40 cellular contexts compared by ENCODE assay signal in the genomic region with DNA sequence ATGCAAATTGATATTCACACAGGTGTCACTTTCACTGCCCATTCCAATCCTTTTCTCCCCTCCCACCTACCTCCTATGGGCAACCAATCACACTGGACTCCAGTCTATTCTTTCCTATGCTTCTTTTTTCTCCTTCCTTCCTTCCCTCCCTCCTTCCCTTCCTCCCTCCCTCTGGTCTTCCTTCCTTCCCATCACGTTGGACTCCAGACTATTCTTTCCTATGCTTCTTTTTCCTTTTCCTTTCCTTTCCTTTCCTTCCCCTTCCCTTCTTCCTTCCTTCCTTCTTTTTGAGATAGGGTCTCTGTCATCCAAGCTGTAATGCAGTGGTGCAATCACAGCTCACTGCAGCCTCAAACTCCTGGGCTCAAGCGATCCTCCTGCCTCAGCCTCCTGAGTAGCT.
"Had no signal": no experiment of that assay in that cellular context is flagged by ENCODE, and none has a peak within 500 bp of the region (broad histone marks: within the 10 kb centered on the region; RNA-seq: fewer than 3 reads in every experiment).

No MANE protein-coding gene starts in this region.

- FAIRE-seq: astrocyte, bronchial epithelial cell had no signal

- H3K4me3 ChIP-seq: adrenal gland, ascending aorta, body of pancreas, breast epithelium, cardiac muscle cell had no signal

- H3K27ac ChIP-seq: adrenal gland, ascending aorta, body of pancreas, brain microvascular endothelial cell, breast epithelium, cardiac muscle cell had no signal

- H3K4me1 Mint-ChIP-seq: activated naive CD4-positive, alpha-beta T cell treated with anti-CD3 and anti-CD28 coated beads, Interleukin-2, amount 10 ng/mL, durations not matched to agents 7 days and 5 days; activated naive CD4-positive, alpha-beta T cell treated with anti-CD3 and anti-CD28 coated beads, Interleukin-2, amount 50 U/mL, for 24 hours; activated naive CD8-positive, alpha-beta T cell treated with anti-CD3 and anti-CD28 coated beads for 36 hours; activated naive CD8-positive, alpha-beta T cell treated with anti-CD3 and anti-CD28 coated beads, Interleukin-2, amount 10 ng/mL, durations not matched to agents 7 days and 5 days; activated naive CD8-positive, alpha-beta T cell treated with anti-CD3 and anti-CD28 coated beads, Interleukin-2, amount 50 U/mL, for 24 hours; brain had no signal

- H3K4me1 ChIP-seq: adrenal gland, ascending aorta, body of pancreas, breast epithelium had no signal

- H3K27me3 ChIP-seq: adrenal gland, ascending aorta, body of pancreas, brain microvascular endothelial cell, breast epithelium, cardiac muscle cell had no signal

- DNase-seq: activated effector memory CD4-positive, alpha-beta T cell treated with anti-CD3 and anti-CD28 coated beads, Interleukin-2, amount 50 U/mL, for 16 hours; activated effector memory CD4-positive, alpha-beta T cell treated with Interleukin-2 at 50 U/mL for 16 hours; activated gamma-delta T cell; activated gamma-delta T cell treated with Interleukin-2 at 50 U/mL for 16 hours; activated naive CD4-positive, alpha-beta T cell; activated naive CD4-positive, alpha-beta T cell treated with anti-CD3 and anti-CD28 coated beads for 36 hours; activated naive CD4-positive, alpha-beta T cell treated with anti-CD3 and anti-CD28 coated beads, Interleukin-2, amount 10 ng/mL, durations not matched to agents 7 days and 5 days; activated naive CD4-positive, alpha-beta T cell treated with anti-CD3 and anti-CD28 coated beads, Interleukin-2, amount 50 U/mL, for 16 hours; activated naive CD4-positive, alpha-beta T cell treated with Interleukin-2 at 50 U/mL for 16 hours; activated naive CD8-positive, alpha-beta T cell treated with anti-CD3 and anti-CD28 coated beads for 36 hours; activated naive CD8-positive, alpha-beta T cell treated with anti-CD3 and anti-CD28 coated beads, Interleukin-2, amount 10 ng/mL, durations not matched to agents 7 days and 5 days; activated naive CD8-positive, alpha-beta T cell treated with anti-CD3 and anti-CD28 coated beads, Interleukin-2, amount 50 U/mL, for 24 hours; activated T-cell treated with anti-CD3 and anti-CD28 coated beads, Interleukin-2, amount 50 U/mL, for 1 hour; activated T-cell treated with anti-CD3 and anti-CD28 coated beads, Interleukin-2, amount 50 U/mL, for 24 hours; activated T-cell treated with anti-CD3 and anti-CD28 coated beads, Interleukin-2, amount 50 U/mL, for 4 hours; activated T-cell treated with anti-CD3 and anti-CD28 coated beads, Interleukin-2, amount 50 U/mL, for 48 hours; activated T-cell treated with anti-CD3 and anti-CD28 coated beads, Interleukin-2, amount 50 U/mL, for 72 hours; adrenal gland; amniotic stem cell; amygdala; anterior cingulate cortex; aorta; body of pancreas; brain microvascular endothelial cell; caudate nucleus; central memory CD4-positive, alpha-beta T cell; cerebellar nuclear complex had no signal

- H3K36me3 Mint-ChIP-seq: activated naive CD4-positive, alpha-beta T cell treated with anti-CD3 and anti-CD28 coated beads, Interleukin-2, amount 10 ng/mL, durations not matched to agents 7 days and 5 days had no signal

- H3K27ac Mint-ChIP-seq: activated naive CD4-positive, alpha-beta T cell treated with anti-CD3 and anti-CD28 coated beads for 36 hours; activated naive CD4-positive, alpha-beta T cell treated with anti-CD3 and anti-CD28 coated beads, Interleukin-2, amount 10 ng/mL, durations not matched to agents 7 days and 5 days; activated naive CD4-positive, alpha-beta T cell treated with anti-CD3 and anti-CD28 coated beads, Interleukin-2, amount 50 U/mL, for 72 hours; activated naive CD8-positive, alpha-beta T cell; activated naive CD8-positive, alpha-beta T cell treated with anti-CD3 and anti-CD28 coated beads for 36 hours; activated naive CD8-positive, alpha-beta T cell treated with anti-CD3 and anti-CD28 coated beads, Interleukin-2, amount 10 ng/mL, durations not matched to agents 7 days and 5 days; activated naive CD8-positive, alpha-beta T cell treated with anti-CD3 and anti-CD28 coated beads, Interleukin-2, amount 50 U/mL, for 24 hours; activated T-cell treated with anti-CD3 and anti-CD28 coated beads, Interleukin-2, amount 50 U/mL, for 24 hours; activated T-cell treated with anti-CD3 and anti-CD28 coated beads, Interleukin-2, amount 50 U/mL, for 72 hours; activated T-helper 1 cell treated with anti-CD3 and anti-CD28 coated beads, Interleukin-12 subunit alpha, Interleukin-12 subunit beta, Interleukin-2, Interleukin-4 antibody, amounts not matched to agents 30 ng/mL and 10 ng/mL and 1 ng/mL, durations not matched to agents 14 hours and 24 hours and 36 hours; activated T-helper 17 cell treated with anti-CD3 and anti-CD28 coated beads, Interleukin-2, amount 50 U/mL, for 72 hours; activated T-helper 2 cell treated with anti-CD3 and anti-CD28 coated beads, Interferon-gamma antibody, Interleukin-2, Interleukin-4, amounts not matched to agents 10 μg/mL and 5 μg/mL and 100 μg/mL, durations not matched to agents 14 hours and 24 hours and 36 hours had no signal

- H3K4me3 Mint-ChIP-seq: activated naive CD4-positive, alpha-beta T cell treated with anti-CD3 and anti-CD28 coated beads for 36 hours; activated naive CD4-positive, alpha-beta T cell treated with anti-CD3 and anti-CD28 coated beads, Interleukin-2, amount 10 ng/mL, durations not matched to agents 7 days and 5 days; activated naive CD4-positive, alpha-beta T cell treated with anti-CD3 and anti-CD28 coated beads, Interleukin-2, amount 50 U/mL, for 24 hours; activated naive CD8-positive, alpha-beta T cell; activated naive CD8-positive, alpha-beta T cell treated with anti-CD3 and anti-CD28 coated beads for 36 hours; activated naive CD8-positive, alpha-beta T cell treated with anti-CD3 and anti-CD28 coated beads, Interleukin-2, amount 10 ng/mL, durations not matched to agents 7 days and 5 days; activated naive CD8-positive, alpha-beta T cell treated with anti-CD3 and anti-CD28 coated beads, Interleukin-2, amount 50 U/mL, for 24 hours; activated T-cell treated with anti-CD3 and anti-CD28 coated beads, Interleukin-2, amount 50 U/mL, for 24 hours; activated T-cell treated with anti-CD3 and anti-CD28 coated beads, Interleukin-2, amount 50 U/mL, for 4 hours; activated T-cell treated with anti-CD3 and anti-CD28 coated beads, Interleukin-2, amount 50 U/mL, for 72 hours; activated T-helper 1 cell treated with anti-CD3 and anti-CD28 coated beads, Interleukin-12 subunit alpha, Interleukin-12 subunit beta, Interleukin-2, Interleukin-4 antibody, amounts not matched to agents 30 ng/mL and 10 ng/mL and 1 ng/mL, durations not matched to agents 14 hours and 24 hours and 36 hours; activated T-helper 17 cell treated with anti-CD3 and anti-CD28 coated beads, Interleukin-2, amount 50 U/mL, for 72 hours; brain; central memory CD8-positive, alpha-beta T cell had no signal

- ATAC-seq: activated naive CD4-positive, alpha-beta T cell treated with anti-CD3 and anti-CD28 coated beads, Interleukin-2, amount 50 U/mL, for 72 hours; activated naive CD8-positive, alpha-beta T cell treated with anti-CD3 and anti-CD28 coated beads, Interleukin-2, amount 50 U/mL, for 24 hours; activated T-cell treated with anti-CD3 and anti-CD28 coated beads, Interleukin-2, amount 50 U/mL, for 4 hours; activated T-cell treated with anti-CD3 and anti-CD28 coated beads, Interleukin-2, amount 50 U/mL, for 72 hours; activated T-helper 17 cell treated with anti-CD3 and anti-CD28 coated beads, Interleukin-2, amount 50 U/mL, for 72 hours; body of pancreas had no signal

- H3K9me3 ChIP-seq: adrenal gland, ascending aorta had no signal

- H3K36me3 ChIP-seq: adrenal gland, ascending aorta, brain microvascular endothelial cell, breast epithelium, cardiac muscle cell had no signal
